19 cellular contexts compared by ENCODE assay signal in genomic region chr1:244583358-244583757, GRCh38.
"Had no signal": no experiment of that assay in that cellular context is flagged by ENCODE, and none has a peak within 500 bp of the region (broad histone marks: within the 10 kb centered on the region; RNA-seq: fewer than 3 reads in every experiment).

No MANE protein-coding gene starts in this region.

- H3K9ac ChIP-seq: neural progenitor cell, parathyroid adenoma had no signal

- H3K79me2 ChIP-seq: parathyroid adenoma had no signal

- H3K36me3 ChIP-seq: neural progenitor cell, sigmoid colon, thoracic aorta, upper lobe of left lung had no signal

- ATAC-seq: effector memory CD8-positive, alpha-beta T cell; left lobe of liver; naive thymus-derived CD4-positive, alpha-beta T cell; stimulated activated memory B cell treated with anti-CD40 and anti-IgM and Interleukin-4, amounts not matched to agents 10 μg/mL and 1 μg/mL and 100 μg/mL, for 72 hours; stimulated activated naive CD8-positive, alpha-beta T cell treated with anti-CD3 and anti-CD28 coated beads, Interleukin-15, Interleukin-2, amounts not matched to agents 100 U/mL and 50 U/mL, for 24 hours had no signal

- H3K27me3 ChIP-seq: neural progenitor cell, sigmoid colon, tibial nerve, upper lobe of left lung had no signal

- DNase-seq: cortex of kidney; effector memory CD8-positive, alpha-beta T cell; hypothalamus; kidney; naive thymus-derived CD4-positive, alpha-beta T cell; sigmoid colon; stimulated activated CD4-positive, alpha-beta T cell treated with anti-CD3 and anti-CD28 coated beads, Interleukin-2, amount 100 ng/mL, for 24 hours; stimulated activated CD4-positive, alpha-beta T cell treated with anti-CD3 and anti-CD28 coated beads, Interleukin-4, amount 100 ng/mL, for 24 hours; stimulated activated naive CD8-positive, alpha-beta T cell treated with anti-CD3 and anti-CD28 coated beads, Interleukin-15, Interleukin-2, amounts not matched to agents 100 U/mL and 50 U/mL, for 24 hours; upper lobe of left lung had no signal

- H3K4me1 ChIP-seq: neural progenitor cell, parathyroid adenoma, sigmoid colon, tibial nerve, upper lobe of left lung had no signal

- FAIRE-seq: frontal cortex, kidney, urothelium cell line had no signal

- H3K4me3 ChIP-seq: lung, neural progenitor cell, sigmoid colon, thoracic aorta, tibial nerve, upper lobe of left lung had no signal

- H2AFZ ChIP-seq: neural progenitor cell, parathyroid adenoma had no signal

- H3K9me3 ChIP-seq: sigmoid colon, thoracic aorta, tibial nerve, upper lobe of left lung had no signal

- H3K4me2 ChIP-seq: neural progenitor cell had no signal

- H3K27ac ChIP-seq: neural progenitor cell, parathyroid adenoma, sigmoid colon, thoracic aorta, tibial nerve, upper lobe of left lung had no signal
